ENCODE assay signal across 8 cellular contexts in genomic region chr6:26125015-26125690, GRCh38. TPM values are rescaled to one million over a fixed set of nuclear protein-coding genes. Genes with fewer than 3 reads are reported as not detected.
DNase-seq lines count a peak whose midpoint lies in the region; ATAC-seq, FAIRE-seq and TF ChIP-seq lines count a peak whose summit lies in the region.

No MANE protein-coding gene starts in this region.

- H4K20me1 ChIP-seq in H1 (replicated peaks in 1 of 2; ENCODE audit: control insufficient read depth in 1 of 2, insufficient read depth in 2 of 2, low read length in 2 of 2) (peaks cover 7 to 13% of the 10 kb centered on the region in 2 experiments), neural cell (ENCODE audit: insufficient read depth) (peaks cover 25% of the 10 kb centered on the region)

- H3K9me3 Mint-ChIP-seq in HFFc6, result peaks cover 14% of the 10 kb centered on the region
- H3K9me3 Mint-ChIP-seq in T-cell, result peaks cover 0 to 3% (median 0%) of the 10 kb centered on the region in 3 donors

- H3K23me2 ChIP-seq in H1 (ENCODE audit: low read depth, low read length), result no peaks in the 10 kb centered on the region; the same call in 1 of the 2 replicates

- H3K9ac ChIP-seq in H1 (replicated peaks in 1 of 4; ENCODE audit: extremely low read depth in 1 of 4, low read depth in 3 of 4, low read length in 3 of 4) (peak overlapping the region; percentile 88 to 96 (median 92)), neural cell (ENCODE audit: low read length) (peak overlapping the region; percentile 94)

- H3K14ac ChIP-seq in H1 (ENCODE audit: insufficient read length), result no peak overlapping the region

- peak overlapping the region; percentile 92 for H3K56ac ChIP-seq in H1 (replicated peaks; ENCODE audit: insufficient read length, low read depth, low read length)

- CTCF ChIA-PET in T-cell (lab: Charles Lee) (interaction anchor here (0.8 to 3.4 kb wide), 10 partner anchors 12 to 1768 kb away, joined by 3 to 37 read pairs (median 8); a partner anchor contains a TSS), H1 (lab: Charles Lee; ENCODE audit: partially characterized antibody) (interaction anchor here (0.6 to 1.1 kb wide), 3 partner anchors 16 to 60 kb away, joined by 3 to 4 read pairs (median 3); no protein-coding TSS in a partner anchor)

- H2AFZ ChIP-seq in H1 (ENCODE audit: low read length), result no peak overlapping the region
- H2AFZ ChIP-seq in neural cell (ENCODE audit: low read depth, low read length), result no peak overlapping the region

- H3K27ac ChIP-seq in H1 (ENCODE audit: low read depth, low read length) (peak overlapping the region; percentile 93), neural cell (ENCODE audit: low read length) (peak overlapping the region; percentile 99)

- WGBS in H1 (ENCODE audit: extremely low coverage in 1 of 2, insufficient coverage in 1 of 2, insufficient read length in 1 of 2, insufficient replicate concordance in 2 of 2, low coverage in 1 of 2, low lambda C conversion rate in 2 of 2, missing lambda C conversion rate in 1 of 2), 2 experiments, result 0% methylated on average over 14 of the region's 14 CpGs; no CpG with 5 or more reads in 1 of the 2 experiments

- no peak overlapping the region for H4K8ac ChIP-seq in H1 (ENCODE audit: extremely low read depth, insufficient read depth, low read length)

- H2BK20ac ChIP-seq in H1 (ENCODE audit: low read length), result no peak overlapping the region

- H3K4me1 Mint-ChIP-seq in HFFc6 (ENCODE audit: low read depth) (peaks cover 55% of the 10 kb centered on the region), T-cell (peaks cover 49 to 63% (median 51%) of the 10 kb centered on the region in 3 donors)

- no peak overlapping the region for H2BK15ac ChIP-seq in H1 (ENCODE audit: low read length)

- H4K5ac ChIP-seq in H1 (ENCODE audit: insufficient read length, low read depth, low read length), result peak overlapping the region; percentile 63

- POLR2A ChIA-PET in T-cell (lab: Charles Lee) (interaction anchor here (0.7 to 6.7 kb wide), 43 partner anchors 8 to 1712 kb away, joined by 3 to 560 read pairs (median 18); partner anchors contain the start of gene HFE (in 1 of the 2)), H1 (lab: Charles Lee; ENCODE audit: partially characterized antibody) (interaction anchor here (0.8 to 17.3 kb wide), 47 partner anchors 11 to 1768 kb away, joined by 3 to 1244 read pairs (median 34); partner anchors contain the start of gene HFE)

- ATAC-seq in T-cell (replicated peaks in 1 of 4) (no peak), HG03432 (IDR thresholded peaks at IDR 0.05; ENCODE audit: unreplicated experiment) (no peak), GM19328 (IDR thresholded peaks at IDR 0.05; ENCODE audit: unreplicated experiment) (no peak)

- H2BK5ac ChIP-seq in H1 (ENCODE audit: low read depth, low read length), result peak overlapping the region; percentile 36; the same call in 1 of the 2 replicates

- H3K23ac ChIP-seq in H1 (ENCODE audit: insufficient read length), result no peak overlapping the region

- peaks cover 5% of the 10 kb centered on the region for H3F3A ChIP-seq in neural cell (ENCODE audit: insufficient read depth, low read length, poor library complexity, severe bottlenecking)

- no peak overlapping the region for H2AK5ac ChIP-seq in H1 (ENCODE audit: low read depth, low read length)

- H3K4me3 Mint-ChIP-seq in HFFc6 (peak overlapping the region; percentile 96), T-cell (peak overlapping the region; percentile 99 to 100 (median 99))

- H3K79me2 ChIP-seq in H1 (ENCODE audit: control insufficient read depth in 1 of 2, insufficient read depth in 2 of 2, low read length in 2 of 2) (peaks cover 0 to 36% of the 10 kb centered on the region in 2 experiments; a peak in 3 of 4 replicates), neural cell (replicated peaks; ENCODE audit: insufficient read depth, low read length) (peaks cover 57% of the 10 kb centered on the region)

- FAIRE-seq in H1 (lab: Jason Lieb, UNC), result no peak
- FAIRE-seq in urothelium cell line (lab: Jason Lieb, UNC), result no peak

- TF ChIP-seq POLR2A in H1 (IDR thresholded peaks at IDR 0.05; ENCODE audit: control extremely low read depth in 1 of 2, low read depth in 2 of 2, low read length in 2 of 2), result peak; percentile 73 to 75

- TF ChIP-seq CTCF in BE2C (IDR thresholded peaks at IDR 0.05; ENCODE audit: low read depth, low read length) (no peak), HFFc6 (IDR thresholded peaks at IDR 0.05) (no peak), H1 (IDR thresholded peaks at IDR 0.05; ENCODE audit: control extremely low read depth in 1 of 3, insufficient read depth in 1 of 3, low read depth in 1 of 3, low read length in 3 of 3) (no peak), neural cell (IDR thresholded peaks at IDR 0.05; ENCODE audit: poor library complexity, severe bottlenecking) (no peak)

- H3K79me1 ChIP-seq in H1 (ENCODE audit: low read depth, low read length), result no peaks in the 10 kb centered on the region

- H3K18ac ChIP-seq in H1 (ENCODE audit: extremely low read depth, low read length), result no peak overlapping the region

- H3K9me3 ChIP-seq in BE2C, result no peaks in the 10 kb centered on the region
- no peaks in the 10 kb centered on the region for H3K9me3 ChIP-seq in H1 (ENCODE audit: insufficient read depth in 2 of 2, low read depth in 1 of 2, low read length in 1 of 2)
- no peaks in the 10 kb centered on the region for H3K9me3 ChIP-seq in neural cell (ENCODE audit: low read length)

- peak overlapping the region; percentile 99 for H3K4me3 ChIP-seq in BE2C (ENCODE audit: low read depth, low read length)
- H3K4me3 ChIP-seq in H1 (ENCODE audit: extremely low read depth in 1 of 4, insufficient read depth in 2 of 4, low read depth in 3 of 4, low read length in 4 of 4), result peak overlapping the region; percentile 82 to 100 (median 98)
- peak overlapping the region; percentile 87 for H3K4me3 ChIP-seq in neural cell (ENCODE audit: low read length)

- H3K27ac Mint-ChIP-seq in HFFc6 (peak overlapping the region; percentile 98), T-cell (peak overlapping the region; percentile 99)

- H3K36me3 ChIP-seq in BE2C (no peaks in the 10 kb centered on the region; the same call in 1 of the 2 replicates), H1 (ENCODE audit: control insufficient read depth in 2 of 4, insufficient read depth in 4 of 4, low read length in 3 of 4) (peaks cover 0 to 9% (median 2%) of the 10 kb centered on the region in 4 experiments; a peak in 3 of 8 replicates), neural cell (ENCODE audit: insufficient read depth, low read length) (no peaks in the 10 kb centered on the region)

- no peak overlapping the region for H4K91ac ChIP-seq in H1 (replicated peaks; ENCODE audit: insufficient read length, low read length)

- no peak for TF ChIP-seq RAD21 in H1 (IDR thresholded peaks at IDR 0.05 in 1 of 2, conservative IDR thresholded peaks at IDR 0.05 in 1 of 2; ENCODE audit: low read depth in 2 of 2, low read length in 2 of 2)
- no peak for TF ChIP-seq RAD21 in neural cell (conservative IDR thresholded peaks at IDR 0.05)

- H3K4me1 ChIP-seq in BE2C (peaks cover 2% of the 10 kb centered on the region; the same call in 1 of the 2 replicates), H1 (replicated peaks in 1 of 4; ENCODE audit: control insufficient read depth in 3 of 4, insufficient read depth in 4 of 4, low read length in 3 of 4) (peaks cover 0 to 9% (median 3%) of the 10 kb centered on the region in 4 experiments; a peak in 3 of 7 replicates)

- no peak overlapping the region for H2BK12ac ChIP-seq in H1 (ENCODE audit: low read depth, low read length)

- peak overlapping the region; percentile 73 to 80 for H3K4me2 ChIP-seq in H1 (ENCODE audit: insufficient read depth in 1 of 2, low read depth in 2 of 2, low read length in 2 of 2)
- peak overlapping the region; percentile 76 for H3K4me2 ChIP-seq in neural cell (ENCODE audit: low read length)

- H3K4ac ChIP-seq in H1 (replicated peaks; ENCODE audit: insufficient read length, low read depth, low read length), result no peak overlapping the region

- H3K9me2 ChIP-seq in neural cell (ENCODE audit: insufficient read depth, low read length), result no peaks in the 10 kb centered on the region

- H3K36me3 Mint-ChIP-seq in HFFc6 (ENCODE audit: low read depth) (peaks cover 56% of the 10 kb centered on the region), T-cell (peaks cover 35% of the 10 kb centered on the region)

- TF ChIP-seq EP300 in H1 (IDR thresholded peaks at IDR 0.05; ENCODE audit: borderline replicate concordance in 1 of 2, low read depth in 2 of 2, low read length in 2 of 2) (no peak), neural cell (conservative IDR thresholded peaks at IDR 0.05; ENCODE audit: poor library complexity, severe bottlenecking) (no peak)

- DNase-seq in BE2C (peak; percentile 16), HFFc6 (no peak), T-cell (peak in 12 of 34 experiments; percentile 2 to 32 (median 13)), H1 (ENCODE audit: low read depth in 1 of 2, low spot score in 2 of 2) (no peak), urothelium cell line (ENCODE audit: low spot score) (no peak)

- no peak overlapping the region for H2BK120ac ChIP-seq in H1 (replicated peaks; ENCODE audit: low read depth, low read length)

- H3K27me3 Mint-ChIP-seq in HFFc6 (ENCODE audit: insufficient read depth) (peaks cover 26% of the 10 kb centered on the region), T-cell (no peaks in the 10 kb centered on the region)

- no peaks in the 10 kb centered on the region for H3K27me3 ChIP-seq in BE2C
- H3K27me3 ChIP-seq in H1 (replicated peaks in 1 of 4; ENCODE audit: control insufficient read depth in 3 of 4, extremely low read depth in 1 of 4, insufficient read depth in 3 of 4, low read length in 3 of 4), result no peaks in the 10 kb centered on the region
- H3K27me3 ChIP-seq in neural cell (ENCODE audit: insufficient read depth, low read depth, low read length), result no peaks in the 10 kb centered on the region

TF ChIP-seq in H1, 55 proteins besides CTCF, POLR2A, EP300 and RAD21 (continues in another document):
- peak; percentile 82 for TF ChIP-seq POLR2AphosphoS5 (IDR thresholded peaks at IDR 0.05; ENCODE audit: low read depth, low read length)

TF ChIP-seq in neural cell, 6 proteins besides CTCF, POLR2A, EP300 and RAD21 (continues in another document):
- no peak for TF ChIP-seq EZH2 (IDR thresholded peaks at IDR 0.05; ENCODE audit: borderline replicate concordance, insufficient read depth, low read length, poor library complexity, severe bottlenecking)

RNA-seq across cellular contexts. Expression of gene HFE, which starts 37.9 kb away (rescaled TPM):
- not detected for polyA plus RNA-seq in BE2C (2012; ENCODE audit: insufficient read depth, insufficient read length, low read depth)
- total RNA-seq in HFFc6 (2021; fragmentation: NEBNext Ultra II Directional; extraction: Animal tissue kit (Norgen Biotek cat#: 25700)), result 10 to 100 TPM; 16.1 to 21.7 (median 18.3) TPM
- total RNA-seq in T-cell, result 1 to 10 TPM; 1.0 to 2.4 (median 1.8) TPM
- total RNA-seq in H1 (2021; fragmentation: NEBNext Ultra II Directional; extraction: Animal tissue kit (Norgen Biotek cat#: 25700)), result 1.6 and 2.0 TPM in 2 replicates
- polyA plus RNA-seq in H1 (2011; rRNA removed) (0.80 and 1.6 TPM in 2 replicates), neural cell (not detected in 2 replicates)
- 2.0 TPM for polyA plus RNA-seq in H1 (2011; cell fraction: cytosol; rRNA removed)
- polyA plus RNA-seq in H1 (2011; cell fraction: nucleus; rRNA removed), result 2.1 TPM
- polyA plus RNA-seq in H1 (2012, experiment 1 of 2), result 1.9 to 3.3 TPM (median 2.0 TPM) in 4 replicates
- 0.33 TPM for polyA plus RNA-seq in H1 (2012, experiment 2 of 2)
- 0.95 TPM for polyA plus RNA-seq in H1 (2013, experiment 1 of 2)
- 1.4 TPM for polyA plus RNA-seq in H1 (2013, experiment 2 of 2)
- 3.2 and 3.4 TPM in 2 replicates for polyA minus RNA-seq in H1 (2011; rRNA and poly(A)+ RNA removed)
- 1.5 TPM for polyA minus RNA-seq in H1 (2011; cell fraction: cytosol; rRNA and poly(A)+ RNA removed)
- 3.6 TPM for polyA minus RNA-seq in H1 (2011; cell fraction: nucleus; rRNA and poly(A)+ RNA removed)
- polyA minus RNA-seq in neural cell, result not detected in 2 replicates
